Comparison of ENCODE assay signal across 2 cellular contexts in genomic region chr16:75114179-75114945, GRCh38.
TF ChIP-seq lines count a peak whose summit lies in the region.

No MANE protein-coding gene starts in this region.

TF ChIP-seq in IMR-90, 13 proteins besides CTCF, POLR2A, EP300 and RAD21:
- no peak for TF ChIP-seq RCOR1 (IDR thresholded peaks at IDR 0.05; ENCODE audit: insufficient replicate concordance, low read length)
- TF ChIP-seq CEBPB (IDR thresholded peaks at IDR 0.05; ENCODE audit: low read depth, low read length): no peak
- no peak for TF ChIP-seq USF2 (IDR thresholded peaks at IDR 0.05; ENCODE audit: low read depth, low read length)
- no peak for TF ChIP-seq NFE2L2 (IDR thresholded peaks at IDR 0.05; ENCODE audit: low read depth, low read length)
- TF ChIP-seq SMC3 (IDR thresholded peaks at IDR 0.05; ENCODE audit: low read depth, low read length): no peak
- TF ChIP-seq MAFK (IDR thresholded peaks at IDR 0.05; ENCODE audit: low read depth, low read length): no peak
- TF ChIP-seq BHLHE40 (IDR thresholded peaks at IDR 0.05; ENCODE audit: low read depth, low read length): no peak
- TF ChIP-seq CHD1 (IDR thresholded peaks at IDR 0.05; ENCODE audit: low read depth, low read length): no peak
- TF ChIP-seq ELK1 (IDR thresholded peaks at IDR 0.05; ENCODE audit: borderline replicate concordance, low read depth, low read length): no peak
- TF ChIP-seq MAZ (IDR thresholded peaks at IDR 0.05; ENCODE audit: borderline replicate concordance, low read depth, low read length): no peak
- TF ChIP-seq FOS (IDR thresholded peaks at IDR 0.05; ENCODE audit: low read depth, low read length): no peak
- TF ChIP-seq MXI1 (IDR thresholded peaks at IDR 0.05; ENCODE audit: borderline replicate concordance, low read depth, low read length): no peak
- no peak for TF ChIP-seq RFX5 (IDR thresholded peaks at IDR 0.05; ENCODE audit: low read depth, low read length)

TF ChIP-seq in H1, 55 proteins besides CTCF, POLR2A, EP300 and RAD21:
- TF ChIP-seq BACH1 (IDR thresholded peaks at IDR 0.05; ENCODE audit: low read length): no peak
- TF ChIP-seq SUZ12 (IDR thresholded peaks at IDR 0.05; ENCODE audit: low read length): no peak
- no peak for TF ChIP-seq RNF2 (IDR thresholded peaks at IDR 0.05; ENCODE audit: borderline replicate concordance, low read depth, low read length, missing control alignments, poor library complexity, severe bottlenecking)
- TF ChIP-seq TCF12 (IDR thresholded peaks at IDR 0.05; ENCODE audit: low read depth, low read length): no peak
- no peak for TF ChIP-seq TAF1 (IDR thresholded peaks at IDR 0.05; ENCODE audit: low read depth, low read length)
- TF ChIP-seq POLR2AphosphoS5 (IDR thresholded peaks at IDR 0.05; ENCODE audit: low read depth, low read length): no peak
- no peak for TF ChIP-seq E2F6 (IDR thresholded peaks at IDR 0.05)
- TF ChIP-seq CHD2 (IDR thresholded peaks at IDR 0.05; ENCODE audit: low read length): no peak
- TF ChIP-seq CEBPB (IDR thresholded peaks at IDR 0.05; ENCODE audit: low read depth, low read length): no peak
- TF ChIP-seq SIX5 (IDR thresholded peaks at IDR 0.05; ENCODE audit: low read depth, low read length): no peak
- no peak for TF ChIP-seq SP2 (IDR thresholded peaks at IDR 0.05; ENCODE audit: low read length)
- TF ChIP-seq NRF1 (IDR thresholded peaks at IDR 0.05; ENCODE audit: low read depth, low read length): no peak
